In genomic region chr6:106939208-106939607, GRCh38 we compare ENCODE assay signal across 22 cellular contexts. TPM values are rescaled to one million over a fixed set of nuclear protein-coding genes. Genes with fewer than 3 reads are reported as not detected.
DNase-seq lines count a peak whose midpoint lies in the region; ATAC-seq and TF ChIP-seq lines count a peak whose summit lies in the region.
"Had no signal": no experiment of that assay in that cellular context is flagged by ENCODE, and none has a peak within 500 bp of the region (broad histone marks: within the 10 kb centered on the region; RNA-seq: fewer than 3 reads in every experiment).

No MANE protein-coding gene starts in this region.

- ATAC-seq in body of pancreas = peak; percentile 55
- ATAC-seq: sciatic nerve; stimulated activated naive CD8-positive, alpha-beta T cell treated with anti-CD3 and anti-CD28 coated beads, Interleukin-15, amount 100 ng/mL, for 72 hours had no signal

- 37 to 48% methylated on average over 3 of the region's 3 CpGs for WGBS in body of pancreas, 2 donors

- H3K4me1 ChIP-seq in body of pancreas (peaks cover 3% of the 10 kb centered on the region), osteoblast (ENCODE audit: insufficient read depth, low read length) (no peaks in the 10 kb centered on the region)
- H3K4me1 ChIP-seq: parathyroid adenoma, thyroid gland had no signal

- no peak overlapping the region for H3K4me3 ChIP-seq in body of pancreas
- no peak overlapping the region for H3K4me3 ChIP-seq in osteoblast (ENCODE audit: insufficient read depth, low read length)
- H3K4me3 ChIP-seq: BLaER1, thyroid gland had no signal

- intact Hi-C loops in body of pancreas (cut with DNase I) = no loop called here
- intact Hi-C loops in posterior cingulate gyrus (cut with DNase I) = no loop called here

- H3K27ac ChIP-seq in body of pancreas (peak overlapping the region in 1 of 4 donors; percentile 10), osteoblast (ENCODE audit: low read depth, low read length) (no peak overlapping the region)
- H3K27ac ChIP-seq: BLaER1, parathyroid adenoma, thyroid gland had no signal

- H3K9me3 ChIP-seq in body of pancreas = no peaks in the 10 kb centered on the region
- H3K9me3 ChIP-seq in osteoblast (ENCODE audit: low read depth, low read length) = no peaks in the 10 kb centered on the region
- H3K9me3 ChIP-seq: BLaER1, thyroid gland had no signal

- no peak for TF ChIP-seq POLR2A in body of pancreas (IDR thresholded peaks at IDR 0.05)

- no peaks in the 10 kb centered on the region for H3K79me2 ChIP-seq in osteoblast (ENCODE audit: insufficient read depth, low read length)
- H3K79me2 ChIP-seq: parathyroid adenoma had no signal

- H2AFZ ChIP-seq in osteoblast (ENCODE audit: low read length) = no peak overlapping the region
- H2AFZ ChIP-seq: parathyroid adenoma had no signal

- no peak overlapping the region for H3K4me2 ChIP-seq in osteoblast (ENCODE audit: insufficient read depth, low read length)
- H3K4me2 ChIP-seq: BLaER1 had no signal

- no peaks in the 10 kb centered on the region for H4K20me1 ChIP-seq in osteoblast (ENCODE audit: insufficient read depth, low read length)
- H4K20me1 ChIP-seq: BLaER1 had no signal

- H3K27me3 ChIP-seq in body of pancreas (no peaks in the 10 kb centered on the region), osteoblast (ENCODE audit: insufficient read depth, low read length) (peaks cover 13% of the 10 kb centered on the region)
- H3K27me3 ChIP-seq: BLaER1, thyroid gland had no signal

- TF ChIP-seq CTCF in body of pancreas (IDR thresholded peaks at IDR 0.05) (no peak), osteoblast (IDR thresholded peaks at IDR 0.05; ENCODE audit: extremely low read depth, low read depth, low read length) (no peak)

- DNase-seq in DMS53 (lab: John Stamatoyannopoulos, UW) = peak; percentile 80
- peak; percentile 50 for DNase-seq in NCI-H128 (lab: John Stamatoyannopoulos, UW; ENCODE audit: unreplicated experiment)
- DNase-seq in NCI-H2171 (lab: John Stamatoyannopoulos, UW) = peak; percentile 47
- peak in 2 of 4 donors; percentile 34 to 44 for DNase-seq in body of pancreas
- DNase-seq in posterior cingulate gyrus = no peak
- DNase-seq in NCI-H82 (lab: John Stamatoyannopoulos, UW) = no peak
- no peak for DNase-seq in osteoblast (ENCODE audit: insufficient read length, low spot score, missing footprints)
- no peak for DNase-seq in SW 1271 (lab: John Stamatoyannopoulos, UW)
- DNase-seq: activated CD8-positive, alpha-beta memory T cell treated with anti-CD3 and anti-CD28 coated beads, Interleukin-2, amount 50 U/mL, for 48 hours; activated naive CD8-positive, alpha-beta T cell treated with anti-CD3 and anti-CD28 coated beads, Interleukin-2, amount 10 ng/mL, durations not matched to agents 7 days and 5 days; cerebellar nuclear complex; IMR-90; islet precursor cell; natural killer cell; NCI-H187; Right ventricle myocardium superior; stimulated activated naive CD8-positive, alpha-beta T cell treated with anti-CD3 and anti-CD28 coated beads, Interleukin-15, amount 100 ng/mL, for 72 hours; T1000; thyroid gland had no signal

- H3K36me3 ChIP-seq in body of pancreas (replicated peaks in 1 of 2; ENCODE audit: insufficient read depth in 1 of 2, low read depth in 2 of 2) = no peaks in the 10 kb centered on the region
- H3K36me3 ChIP-seq in osteoblast (ENCODE audit: insufficient read depth, low read length) = no peaks in the 10 kb centered on the region
- H3K36me3 ChIP-seq: BLaER1, thyroid gland had no signal

RNA-seq across cellular contexts. Expression of gene CD24, which starts 35.3 kb away (rescaled TPM):
- total RNA-seq in body of pancreas = 100 to 1,000 TPM; 292 to 618 TPM
- total RNA-seq in osteoblast = 3.3 and 4.1 TPM in 2 replicates

Comparison
In these comparisons a context has a peak if more than half of its experiments do, and no peak if none do; other contexts are left out.
1. DNase-seq: peak in DMS53 (single experiment), NCI-H128 (single experiment) and NCI-H2171 (single experiment); none in posterior cingulate gyrus (0 of 10), NCI-H82 (single experiment), osteoblast (single experiment) and SW 1271 (0 of 2).
2. RNA of gene CD24, which starts 35.3 kb away (total RNA-seq): 292 to 618 TPM in body of pancreas; 3.3 to 4.1 TPM in osteoblast; every median in the first group is over 10 times any median in the second.